In the genomic region with DNA sequence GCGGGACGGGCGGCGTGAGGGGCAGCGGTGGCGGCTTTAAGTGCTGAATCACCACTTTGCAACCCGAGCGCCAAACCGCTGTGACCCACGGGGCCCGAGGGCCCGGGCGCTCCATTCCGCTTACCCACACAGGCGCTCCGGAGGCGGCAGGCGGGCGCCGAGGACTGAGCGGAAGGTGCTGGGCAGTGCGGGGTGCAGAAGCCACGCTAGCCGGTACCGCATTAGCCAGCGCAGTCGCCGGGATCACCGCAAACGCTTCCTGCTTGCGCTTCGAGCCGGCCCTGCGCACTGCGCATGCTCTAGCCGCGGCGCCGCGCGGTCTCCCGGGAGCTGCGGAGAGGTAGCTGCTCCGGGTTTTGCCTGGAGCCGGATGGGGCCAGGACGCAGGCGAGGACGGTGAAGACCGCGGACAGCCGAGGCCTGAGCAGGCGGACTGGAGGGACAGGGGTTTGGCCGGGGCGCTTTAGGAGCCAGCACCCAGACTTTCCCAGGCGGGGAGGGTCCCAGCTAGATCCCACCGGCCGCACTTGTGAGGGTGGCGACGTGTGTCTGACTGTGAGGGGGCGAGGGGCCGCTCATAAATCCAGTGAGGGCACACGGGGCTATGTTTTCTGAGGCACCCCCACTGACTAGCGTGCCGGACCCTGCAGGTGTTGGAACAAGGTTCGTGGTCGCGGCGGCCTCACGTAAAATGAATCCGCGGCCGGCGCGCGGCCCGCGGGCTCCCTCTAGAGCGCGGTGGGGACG, we compare ENCODE assay signal across 8 cellular contexts. TPM values are rescaled to one million over a fixed set of nuclear protein-coding genes. Genes with fewer than 3 reads are reported as not detected.
DNase-seq lines count a peak whose midpoint lies in the region; ATAC-seq and TF ChIP-seq lines count a peak whose summit lies in the region.

A gene (minus strand): TSS at position 296 of the 747 bp plus-strand sequence. CDS start 74 bp downstream, at position 222.

- peak; percentile 84 for ATAC-seq in SK-N-SH treated with all-trans-retinoic acid at 6 μM for 48 hours

- no peaks in the 10 kb centered on the region for H3K36me3 ChIP-seq in thymus (ENCODE audit: control insufficient read depth, insufficient read depth)

- DNase-seq in GF-D8 (lab: John Stamatoyannopoulos, UW) (peak; percentile 63), GOT3 (lab: John Stamatoyannopoulos, UW) (peak; percentile 70), LoVo (ENCODE audit: low spot score) (peak; percentile 86), glomerular visceral epithelial cell (ENCODE audit: extremely low spot score) (peak; percentile 89), osteocyte (ENCODE audit: extremely low spot score, unreplicated experiment) (peak; percentile 96)

- TF ChIP-seq CTCF in osteocyte (IDR thresholded peaks at IDR 0.05), result peak; percentile 85

- H3K4me3 ChIP-seq in thymus (ENCODE audit: low read length), result peak within 1 kb of the TSS; percentile 77

- no peaks in the 10 kb centered on the region for H3K9me3 ChIP-seq in thymus (ENCODE audit: control insufficient read depth)

- peak within 1 kb of the TSS; percentile 87 for H3K27ac ChIP-seq in thymus (ENCODE audit: low read depth)

- under 1% methylated on average over 80 of the region's 80 CpGs for WGBS in thymus

- no peaks in the 10 kb centered on the region for H3K27me3 Mint-ChIP-seq in activated naive CD4-positive, alpha-beta T cell treated with anti-CD3 and anti-CD28 coated beads, Interleukin-2, amount 50 U/mL, for 24 hours
- H3K27me3 Mint-ChIP-seq in osteocyte (ENCODE audit: unreplicated experiment), result no peaks in the 10 kb centered on the region

- peaks cover 2% of the 10 kb centered on the region for H3K4me1 ChIP-seq in thymus (ENCODE audit: control insufficient read depth, insufficient read depth, low read length)

- H3K27ac Mint-ChIP-seq in activated naive CD4-positive, alpha-beta T cell treated with anti-CD3 and anti-CD28 coated beads, Interleukin-2, amount 50 U/mL, for 24 hours, result peak within 1 kb of the TSS; percentile 82
- H3K27ac Mint-ChIP-seq in osteocyte (ENCODE audit: unreplicated experiment), result peak within 1 kb of the TSS; percentile 94

- H3K4me3 Mint-ChIP-seq in activated naive CD4-positive, alpha-beta T cell treated with anti-CD3 and anti-CD28 coated beads, Interleukin-2, amount 50 U/mL, for 24 hours, result peak within 1 kb of the TSS; percentile 89
- peak within 1 kb of the TSS; percentile 77 for H3K4me3 Mint-ChIP-seq in osteocyte (ENCODE audit: unreplicated experiment)

- peaks cover 4% of the 10 kb centered on the region for H3K36me3 Mint-ChIP-seq in activated naive CD4-positive, alpha-beta T cell treated with anti-CD3 and anti-CD28 coated beads, Interleukin-2, amount 50 U/mL, for 24 hours
- peaks cover under 1% of the 10 kb centered on the region for H3K36me3 Mint-ChIP-seq in osteocyte (ENCODE audit: unreplicated experiment)

- H3K4me1 Mint-ChIP-seq in activated naive CD4-positive, alpha-beta T cell treated with anti-CD3 and anti-CD28 coated beads, Interleukin-2, amount 50 U/mL, for 24 hours, result peaks cover 41% of the 10 kb centered on the region
- H3K4me1 Mint-ChIP-seq in osteocyte (ENCODE audit: unreplicated experiment), result peaks cover 28% of the 10 kb centered on the region

- H3K27me3 ChIP-seq in thymus (ENCODE audit: control insufficient read depth, insufficient read depth), result no peaks in the 10 kb centered on the region

- no peaks in the 10 kb centered on the region for H3K9me3 Mint-ChIP-seq in activated naive CD4-positive, alpha-beta T cell treated with anti-CD3 and anti-CD28 coated beads, Interleukin-2, amount 50 U/mL, for 24 hours
- no peaks in the 10 kb centered on the region for H3K9me3 Mint-ChIP-seq in osteocyte (ENCODE audit: unreplicated experiment)

TF ChIP-seq in SK-N-SH treated with all-trans-retinoic acid at 6 μM for 48 hours, 23 proteins besides CTCF, POLR2A, EP300 and RAD21:
- TF ChIP-seq ZNF565 (CRISPR knock-in tag; conservative IDR thresholded peaks at IDR 0.05; ENCODE audit: low read depth) (no peak), ZFP30 (CRISPR knock-in tag; IDR thresholded peaks at IDR 0.05) (no peak), SNAI2 (CRISPR knock-in tag; IDR thresholded peaks at IDR 0.05) (no peak; the same call in 1 of the 2 replicates), ISL1 (CRISPR knock-in tag; IDR thresholded peaks at IDR 0.05) (no peak), BACH2 (CRISPR knock-in tag; IDR thresholded peaks at IDR 0.05; ENCODE audit: borderline replicate concordance) (no peak), ZFP3 (CRISPR knock-in tag; IDR thresholded peaks at IDR 0.05) (no peak), TOX (CRISPR knock-in tag; IDR thresholded peaks at IDR 0.05; ENCODE audit: borderline replicate concordance) (no peak), ZC3H10 (CRISPR knock-in tag; IDR thresholded peaks at IDR 0.05) (no peak), RARB (CRISPR knock-in tag; IDR thresholded peaks at IDR 0.05) (no peak), GLIS3 (CRISPR knock-in tag; IDR thresholded peaks at IDR 0.05) (no peak), ZNF8 (CRISPR knock-in tag; IDR thresholded peaks at IDR 0.05) (no peak), ZNF70 (CRISPR knock-in tag; IDR thresholded peaks at IDR 0.05) (no peak), ESRRG (CRISPR knock-in tag; IDR thresholded peaks at IDR 0.05) (no peak)
- TF ChIP-seq, protein P1, sequence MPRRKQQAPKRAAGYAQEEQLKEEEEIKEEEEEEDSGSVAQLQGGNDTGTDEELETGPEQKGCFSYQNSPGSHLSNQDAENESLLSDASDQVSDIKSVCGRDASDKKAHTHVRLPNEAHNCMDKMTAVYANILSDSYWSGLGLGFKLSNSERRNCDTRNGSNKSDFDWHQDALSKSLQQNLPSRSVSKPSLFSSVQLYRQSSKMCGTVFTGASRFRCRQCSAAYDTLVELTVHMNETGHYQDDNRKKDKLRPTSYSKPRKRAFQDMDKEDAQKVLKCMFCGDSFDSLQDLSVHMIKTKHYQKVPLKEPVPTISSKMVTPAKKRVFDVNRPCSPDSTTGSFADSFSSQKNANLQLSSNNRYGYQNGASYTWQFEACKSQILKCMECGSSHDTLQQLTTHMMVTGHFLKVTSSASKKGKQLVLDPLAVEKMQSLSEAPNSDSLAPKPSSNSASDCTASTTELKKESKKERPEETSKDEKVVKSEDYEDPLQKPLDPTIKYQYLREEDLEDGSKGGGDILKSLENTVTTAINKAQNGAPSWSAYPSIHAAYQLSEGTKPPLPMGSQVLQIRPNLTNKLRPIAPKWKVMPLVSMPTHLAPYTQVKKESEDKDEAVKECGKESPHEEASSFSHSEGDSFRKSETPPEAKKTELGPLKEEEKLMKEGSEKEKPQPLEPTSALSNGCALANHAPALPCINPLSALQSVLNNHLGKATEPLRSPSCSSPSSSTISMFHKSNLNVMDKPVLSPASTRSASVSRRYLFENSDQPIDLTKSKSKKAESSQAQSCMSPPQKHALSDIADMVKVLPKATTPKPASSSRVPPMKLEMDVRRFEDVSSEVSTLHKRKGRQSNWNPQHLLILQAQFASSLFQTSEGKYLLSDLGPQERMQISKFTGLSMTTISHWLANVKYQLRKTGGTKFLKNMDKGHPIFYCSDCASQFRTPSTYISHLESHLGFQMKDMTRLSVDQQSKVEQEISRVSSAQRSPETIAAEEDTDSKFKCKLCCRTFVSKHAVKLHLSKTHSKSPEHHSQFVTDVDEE (CRISPR knock-in tag; IDR thresholded peaks at IDR 0.05), result no peak; the same call in 1 of the 2 replicates
- TF ChIP-seq, protein P2, sequence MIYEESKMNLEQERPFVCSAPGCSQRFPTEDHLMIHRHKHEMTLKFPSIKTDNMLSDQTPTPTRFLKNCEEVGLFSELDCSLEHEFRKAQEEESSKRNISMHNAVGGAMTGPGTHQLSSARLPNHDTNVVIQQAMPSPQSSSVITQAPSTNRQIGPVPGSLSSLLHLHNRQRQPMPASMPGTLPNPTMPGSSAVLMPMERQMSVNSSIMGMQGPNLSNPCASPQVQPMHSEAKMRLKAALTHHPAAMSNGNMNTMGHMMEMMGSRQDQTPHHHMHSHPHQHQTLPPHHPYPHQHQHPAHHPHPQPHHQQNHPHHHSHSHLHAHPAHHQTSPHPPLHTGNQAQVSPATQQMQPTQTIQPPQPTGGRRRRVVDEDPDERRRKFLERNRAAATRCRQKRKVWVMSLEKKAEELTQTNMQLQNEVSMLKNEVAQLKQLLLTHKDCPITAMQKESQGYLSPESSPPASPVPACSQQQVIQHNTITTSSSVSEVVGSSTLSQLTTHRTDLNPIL (CRISPR knock-in tag; IDR thresholded peaks at IDR 0.05; ENCODE audit: low read depth), result no peak
- TF ChIP-seq, protein P3, sequence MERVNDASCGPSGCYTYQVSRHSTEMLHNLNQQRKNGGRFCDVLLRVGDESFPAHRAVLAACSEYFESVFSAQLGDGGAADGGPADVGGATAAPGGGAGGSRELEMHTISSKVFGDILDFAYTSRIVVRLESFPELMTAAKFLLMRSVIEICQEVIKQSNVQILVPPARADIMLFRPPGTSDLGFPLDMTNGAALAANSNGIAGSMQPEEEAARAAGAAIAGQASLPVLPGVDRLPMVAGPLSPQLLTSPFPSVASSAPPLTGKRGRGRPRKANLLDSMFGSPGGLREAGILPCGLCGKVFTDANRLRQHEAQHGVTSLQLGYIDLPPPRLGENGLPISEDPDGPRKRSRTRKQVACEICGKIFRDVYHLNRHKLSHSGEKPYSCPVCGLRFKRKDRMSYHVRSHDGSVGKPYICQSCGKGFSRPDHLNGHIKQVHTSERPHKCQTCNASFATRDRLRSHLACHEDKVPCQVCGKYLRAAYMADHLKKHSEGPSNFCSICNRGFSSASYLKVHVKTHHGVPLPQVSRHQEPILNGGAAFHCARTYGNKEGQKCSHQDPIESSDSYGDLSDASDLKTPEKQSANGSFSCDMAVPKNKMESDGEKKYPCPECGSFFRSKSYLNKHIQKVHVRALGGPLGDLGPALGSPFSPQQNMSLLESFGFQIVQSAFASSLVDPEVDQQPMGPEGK (CRISPR knock-in tag; IDR thresholded peaks at IDR 0.05; ENCODE audit: borderline replicate concordance), result no peak
- TF ChIP-seq, protein P4, sequence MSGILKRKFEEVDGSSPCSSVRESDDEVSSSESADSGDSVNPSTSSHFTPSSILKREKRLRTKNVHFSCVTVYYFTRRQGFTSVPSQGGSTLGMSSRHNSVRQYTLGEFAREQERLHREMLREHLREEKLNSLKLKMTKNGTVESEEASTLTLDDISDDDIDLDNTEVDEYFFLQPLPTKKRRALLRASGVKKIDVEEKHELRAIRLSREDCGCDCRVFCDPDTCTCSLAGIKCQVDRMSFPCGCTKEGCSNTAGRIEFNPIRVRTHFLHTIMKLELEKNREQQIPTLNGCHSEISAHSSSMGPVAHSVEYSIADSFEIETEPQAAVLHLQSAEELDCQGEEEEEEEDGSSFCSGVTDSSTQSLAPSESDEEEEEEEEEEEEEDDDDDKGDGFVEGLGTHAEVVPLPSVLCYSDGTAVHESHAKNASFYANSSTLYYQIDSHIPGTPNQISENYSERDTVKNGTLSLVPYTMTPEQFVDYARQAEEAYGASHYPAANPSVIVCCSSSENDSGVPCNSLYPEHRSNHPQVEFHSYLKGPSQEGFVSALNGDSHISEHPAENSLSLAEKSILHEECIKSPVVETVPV (CRISPR knock-in tag; IDR thresholded peaks at IDR 0.05), result no peak

RNA-seq across cellular contexts. Expression of the gene that starts here (rescaled TPM):
- total RNA-seq in osteocyte, result 42.4 and 46.1 TPM in 2 replicates
- 14.8 TPM for polyA plus RNA-seq in thymus

Comparison
In these comparisons a context has a peak if more than half of its experiments do, and no peak if none do; other contexts are left out.
1. Peak in every context shown above with its lines: DNase-seq, ATAC-seq, H3K4me3 ChIP-seq and H3K27ac ChIP-seq.